In the genomic region with DNA sequence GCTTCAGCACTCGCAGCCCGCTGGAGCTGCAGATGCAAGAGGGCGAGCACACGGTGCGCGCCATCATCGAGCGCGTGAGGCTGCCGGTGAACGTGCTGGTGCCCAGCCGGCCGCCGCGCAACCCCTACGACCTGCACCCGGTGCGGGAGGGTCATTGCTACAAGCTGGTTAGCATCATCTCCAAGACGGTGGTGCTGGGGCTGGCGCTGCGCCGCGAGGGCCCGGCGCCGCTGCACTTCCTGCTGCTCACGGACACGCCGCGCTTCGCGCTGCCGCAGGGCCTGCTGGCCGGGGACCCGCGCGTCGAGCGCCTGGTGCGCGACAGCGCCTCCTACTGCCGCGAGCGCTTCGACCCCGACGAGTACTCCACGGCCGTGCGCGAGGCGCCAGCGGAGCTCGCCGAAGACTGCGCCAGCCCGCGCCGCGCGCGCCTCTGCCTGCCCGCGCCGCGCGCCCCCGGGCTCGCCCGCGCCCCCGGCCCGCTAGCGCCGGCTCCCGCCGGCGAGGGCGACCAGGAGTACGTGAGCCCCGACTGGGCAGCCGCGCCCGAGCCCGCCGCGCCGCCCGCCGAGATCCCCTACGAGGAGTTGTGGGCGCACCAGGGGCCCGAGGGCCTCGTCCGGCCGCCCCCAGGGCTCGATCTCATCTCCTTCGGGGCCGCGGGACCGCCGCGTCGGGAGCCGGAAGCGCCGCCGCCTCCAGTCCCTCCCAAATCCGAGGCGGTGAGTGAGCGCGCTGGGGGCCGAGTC, we compare ENCODE assay signal across 8 cellular contexts. TPM values are rescaled to one million over a fixed set of nuclear protein-coding genes. Genes with fewer than 3 reads are reported as not detected.
DNase-seq lines count a peak whose midpoint lies in the region; ATAC-seq and TF ChIP-seq lines count a peak whose summit lies in the region.

No MANE protein-coding gene starts in this region.

- H3K4me3 Mint-ChIP-seq in naive thymus-derived CD8-positive, alpha-beta T cell, result peak overlapping the region; percentile 69 to 90 (median 82)

- peaks cover 13 to 26% (median 14%) of the 10 kb centered on the region in 5 donors for H3K27me3 Mint-ChIP-seq in naive thymus-derived CD8-positive, alpha-beta T cell

- POLR2A ChIA-PET in naive thymus-derived CD8-positive, alpha-beta T cell (lab: Charles Lee), result interaction anchor here (0.5 to 2.1 kb wide), 21 partner anchors 9 to 866 kb away, joined by 3 to 9 read pairs (median 4); partner anchors contain the start of genes GAREM2 and RAB10
- POLR2A ChIA-PET in HEK293T (lab: Yijun Ruan, JAX), result no interaction called here

- DNase-seq in DMS53 treated with DMSO at 0.1 percent for 48 hours (lab: John Stamatoyannopoulos, UW; ENCODE audit: unreplicated experiment) (peak; percentile 61), NB4 (ENCODE audit: low read depth) (peak; percentile 88), HEK293T (ENCODE audit: extremely low spot score) (no peak)
- peak; percentile 39 for DNase-seq in activated CD8-positive, alpha-beta memory T cell treated with anti-CD3 and anti-CD28 coated beads, Interleukin-2, amount 50 U/mL, for 24 hours (ENCODE audit: extremely low read depth)
- peak; percentile 72 to 91 (median 84) for DNase-seq in naive thymus-derived CD8-positive, alpha-beta T cell
- DNase-seq in stimulated activated naive CD4-positive, alpha-beta T cell (lab: John Stamatoyannopoulos, UW), result peak; percentile 72 to 89 (median 80)

- TF ChIP-seq POLR2A in NB4 (IDR thresholded peaks at IDR 0.05; ENCODE audit: extremely low read depth, insufficient read length), result no peak

- no peak overlapping the region for H3K4me3 ChIP-seq in NB4 (ENCODE audit: low read depth, low read length)

- peak; percentile 53 for TF ChIP-seq CTCF in NB4 (IDR thresholded peaks at IDR 0.05; ENCODE audit: low read depth, low read length)

- CTCF ChIA-PET in HEK293T (lab: Yijun Ruan, JAX), result no interaction called here

- H3K9me3 Mint-ChIP-seq in naive thymus-derived CD8-positive, alpha-beta T cell, result no peaks in the 10 kb centered on the region

- ATAC-seq in GM21717 (IDR thresholded peaks at IDR 0.05; ENCODE audit: unreplicated experiment) (peak; percentile 65), esophagus mucosa (peak; percentile 77)
- ATAC-seq in naive thymus-derived CD8-positive, alpha-beta T cell, result peak; percentile 97 to 98

- no peaks in the 10 kb centered on the region for H3K36me3 Mint-ChIP-seq in naive thymus-derived CD8-positive, alpha-beta T cell

- H3K4me1 Mint-ChIP-seq in naive thymus-derived CD8-positive, alpha-beta T cell, result peaks cover 13 to 30% (median 21%) of the 10 kb centered on the region in 4 donors

- peak overlapping the region in 6 of 10 donors; percentile 38 to 91 (median 78) for H3K27ac Mint-ChIP-seq in naive thymus-derived CD8-positive, alpha-beta T cell

TF ChIP-seq in HEK293T, 16 proteins besides CTCF, POLR2A, EP300 and RAD21:
- no peak for TF ChIP-seq CTBP1 (IDR thresholded peaks at IDR 0.05; ENCODE audit: borderline replicate concordance)
- no peak for TF ChIP-seq HDGF (IDR thresholded peaks at IDR 0.05; ENCODE audit: borderline replicate concordance)
- TF ChIP-seq BHLHE40 (IDR thresholded peaks at IDR 0.05; ENCODE audit: borderline replicate concordance), result no peak
- no peak for TF ChIP-seq ARNT (IDR thresholded peaks at IDR 0.05)
- no peak for TF ChIP-seq SUZ12 (IDR thresholded peaks at IDR 0.05)
- no peak for TF ChIP-seq L3MBTL2 (conservative IDR thresholded peaks at IDR 0.05)
- no peak for TF ChIP-seq FOXK2 (IDR thresholded peaks at IDR 0.05)
- TF ChIP-seq FOXM1 (IDR thresholded peaks at IDR 0.05; ENCODE audit: borderline replicate concordance), result no peak
- no peak for TF ChIP-seq FOXA1 (IDR thresholded peaks at IDR 0.05)
- no peak for TF ChIP-seq ELF4 (IDR thresholded peaks at IDR 0.05)
- no peak for TF ChIP-seq TARDBP (IDR thresholded peaks at IDR 0.05)
- no peak for TF ChIP-seq SP1 (IDR thresholded peaks at IDR 0.05)
- TF ChIP-seq PKNOX1 (IDR thresholded peaks at IDR 0.05), result no peak
- no peak for TF ChIP-seq LEF1 (IDR thresholded peaks at IDR 0.05; ENCODE audit: borderline replicate concordance)
- no peak for TF ChIP-seq ZNF384 (IDR thresholded peaks at IDR 0.05)
- TF ChIP-seq NFRKB (IDR thresholded peaks at IDR 0.05), result no peak
TF ChIP-seq in HEK293T: peak in this region for 0.

RNA-seq across cellular contexts. Expression of gene GAREM2, which starts 11.8 kb away (rescaled TPM):
- 0.68 TPM for total RNA-seq in esophagus mucosa
- total RNA-seq in naive thymus-derived CD8-positive, alpha-beta T cell, result 1 to 10 TPM; 4.3 to 5.9 TPM
- 1 to 10 TPM in 2 of 3 donors, under 1 TPM in 1; 0.74 to 2.6 (median 1.5) TPM for polyA plus RNA-seq in naive thymus-derived CD8-positive, alpha-beta T cell

RNA-seq across cellular contexts. Expression of gene HADHA, which starts 59.7 kb away (rescaled TPM):
- total RNA-seq in esophagus mucosa, result 109 TPM
- total RNA-seq in naive thymus-derived CD8-positive, alpha-beta T cell, result 10 to 100 TPM; 98.9 to 99.7 TPM
- polyA plus RNA-seq in naive thymus-derived CD8-positive, alpha-beta T cell, result 100 to 1,000 TPM; 107 to 147 (median 118) TPM
